In the genomic region with DNA sequence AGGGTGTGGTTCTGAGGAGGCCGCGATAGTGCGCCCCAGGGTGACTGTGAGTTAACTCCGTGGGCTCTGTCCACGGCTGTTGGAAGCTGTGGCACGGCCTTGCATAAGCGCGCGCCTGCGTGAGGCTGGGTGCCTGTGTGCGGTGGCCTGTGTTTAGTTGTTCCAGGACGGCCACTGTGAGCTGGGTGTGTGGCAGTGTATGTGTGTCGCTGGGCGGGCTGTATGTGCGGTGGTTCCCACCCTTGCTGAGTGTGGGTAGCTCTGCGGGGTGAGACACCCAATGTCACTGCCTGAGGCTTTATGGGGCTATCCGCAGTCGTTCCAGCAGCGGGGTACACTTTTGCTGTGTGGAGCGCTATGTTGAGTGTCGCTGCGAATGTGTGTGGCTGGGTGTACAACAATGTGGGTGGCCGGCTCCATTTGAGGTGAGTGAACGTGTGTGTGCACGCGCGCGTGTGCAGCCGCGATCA, we compare ENCODE assay signal across 1 cellular context.
A peak's percentile ranks its signal among the peaks of the same experiment; 100 is the strongest.
TF ChIP-seq lines count a peak whose summit lies in the region.

No MANE protein-coding gene starts in this region.

TF ChIP-seq in K562, 482 proteins besides CTCF, POLR2A, EP300 and RAD21 (continued from another document and continues in another):
- TF ChIP-seq, protein P1, sequence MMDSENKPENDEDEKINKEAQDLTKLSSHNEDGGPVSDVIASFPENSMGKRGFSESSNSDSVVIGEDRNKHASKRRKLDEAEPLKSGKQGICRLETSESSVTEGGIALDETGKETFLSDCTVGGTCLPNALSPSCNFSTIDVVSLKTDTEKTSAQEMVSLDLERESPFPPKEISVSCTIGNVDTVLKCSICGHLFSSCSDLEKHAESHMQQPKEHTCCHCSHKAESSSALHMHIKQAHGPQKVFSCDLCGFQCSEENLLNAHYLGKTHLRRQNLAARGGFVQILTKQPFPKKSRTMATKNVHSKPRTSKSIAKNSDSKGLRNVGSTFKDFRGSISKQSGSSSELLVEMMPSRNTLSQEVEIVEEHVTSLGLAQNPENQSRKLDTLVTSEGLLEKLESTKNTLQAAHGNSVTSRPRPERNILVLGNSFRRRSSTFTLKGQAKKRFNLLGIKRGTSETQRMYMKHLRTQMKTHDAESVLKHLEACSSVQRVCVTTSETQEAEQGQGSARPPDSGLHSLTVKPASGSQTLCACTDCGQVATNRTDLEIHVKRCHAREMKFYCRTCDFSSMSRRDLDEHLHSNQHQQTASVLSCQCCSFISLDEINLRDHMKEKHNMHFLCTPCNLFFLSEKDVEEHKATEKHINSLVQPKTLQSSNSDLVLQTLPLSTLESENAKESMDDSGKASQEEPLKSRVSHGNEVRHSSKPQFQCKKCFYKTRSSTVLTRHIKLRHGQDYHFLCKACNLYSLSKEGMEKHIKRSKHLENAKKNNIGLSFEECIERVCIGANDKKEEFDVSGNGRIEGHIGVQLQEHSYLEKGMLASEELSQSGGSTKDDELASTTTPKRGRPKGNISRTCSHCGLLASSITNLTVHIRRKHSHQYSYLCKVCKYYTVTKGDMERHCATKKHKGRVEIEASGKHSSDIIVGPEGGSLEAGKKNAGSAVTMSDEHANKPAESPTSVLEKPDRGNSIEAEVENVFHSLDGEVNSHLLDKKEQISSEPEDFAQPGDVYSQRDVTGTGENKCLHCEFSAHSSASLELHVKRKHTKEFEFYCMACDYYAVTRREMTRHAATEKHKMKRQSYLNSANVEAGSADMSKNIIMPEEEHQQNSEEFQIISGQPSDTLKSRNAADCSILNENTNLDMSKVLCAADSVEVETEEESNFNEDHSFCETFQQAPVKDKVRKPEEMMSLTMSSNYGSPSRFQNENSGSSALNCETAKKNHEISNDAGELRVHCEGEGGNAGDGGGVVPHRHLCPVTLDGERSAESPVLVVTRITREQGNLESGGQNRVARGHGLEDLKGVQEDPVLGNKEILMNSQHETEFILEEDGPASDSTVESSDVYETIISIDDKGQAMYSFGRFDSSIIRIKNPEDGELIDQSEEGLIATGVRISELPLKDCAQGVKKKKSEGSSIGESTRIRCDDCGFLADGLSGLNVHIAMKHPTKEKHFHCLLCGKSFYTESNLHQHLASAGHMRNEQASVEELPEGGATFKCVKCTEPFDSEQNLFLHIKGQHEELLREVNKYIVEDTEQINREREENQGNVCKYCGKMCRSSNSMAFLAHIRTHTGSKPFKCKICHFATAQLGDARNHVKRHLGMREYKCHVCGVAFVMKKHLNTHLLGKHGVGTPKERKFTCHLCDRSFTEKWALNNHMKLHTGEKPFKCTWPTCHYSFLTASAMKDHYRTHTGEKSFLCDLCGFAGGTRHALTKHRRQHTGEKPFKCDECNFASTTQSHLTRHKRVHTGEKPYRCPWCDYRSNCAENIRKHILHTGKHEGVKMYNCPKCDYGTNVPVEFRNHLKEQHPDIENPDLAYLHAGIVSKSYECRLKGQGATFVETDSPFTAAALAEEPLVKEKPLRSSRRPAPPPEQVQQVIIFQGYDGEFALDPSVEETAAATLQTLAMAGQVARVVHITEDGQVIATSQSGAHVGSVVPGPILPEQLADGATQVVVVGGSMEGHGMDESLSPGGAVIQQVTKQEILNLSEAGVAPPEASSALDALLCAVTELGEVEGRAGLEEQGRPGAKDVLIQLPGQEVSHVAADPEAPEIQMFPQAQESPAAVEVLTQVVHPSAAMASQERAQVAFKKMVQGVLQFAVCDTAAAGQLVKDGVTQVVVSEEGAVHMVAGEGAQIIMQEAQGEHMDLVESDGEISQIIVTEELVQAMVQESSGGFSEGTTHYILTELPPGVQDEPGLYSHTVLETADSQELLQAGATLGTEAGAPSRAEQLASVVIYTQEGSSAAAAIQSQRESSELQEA (IDR thresholded peaks at IDR 0.05; ENCODE audit: low read depth) = no peak
- TF ChIP-seq COPS2 (conservative IDR thresholded peaks at IDR 0.05) (no peak), ZBTB7A (IDR thresholded peaks at IDR 0.05; ENCODE audit: borderline replicate concordance, control insufficient read depth, low read depth, low read length) (no peak), MAZ (CRISPR knock-in tag; conservative IDR thresholded peaks at IDR 0.05 in 1 of 2, IDR thresholded peaks at IDR 0.05 in 1 of 2) (no peak), RBM17 (IDR thresholded peaks at IDR 0.05; ENCODE audit: borderline replicate concordance, low read depth, low read length) (no peak), SMARCC2 (IDR thresholded peaks at IDR 0.05; ENCODE audit: low read depth) (no peak), ZNF253 (CRISPR knock-in tag; conservative IDR thresholded peaks at IDR 0.05) (no peak), ADNP (tag; IDR thresholded peaks at IDR 0.05) (no peak), ZNF347 (CRISPR knock-in tag; IDR thresholded peaks at IDR 0.05; ENCODE audit: low read depth) (no peak), PURB (CRISPR knock-in tag; IDR thresholded peaks at IDR 0.05; ENCODE audit: low read depth) (no peak), KLF16 (IDR thresholded peaks at IDR 0.05) (no peak), MEIS2 (IDR thresholded peaks at IDR 0.05; ENCODE audit: partially characterized antibody) (no peak), MCM7 (IDR thresholded peaks at IDR 0.05) (no peak), ETS2 (tag; IDR thresholded peaks at IDR 0.05; ENCODE audit: borderline replicate concordance, poor library complexity, severe bottlenecking) (no peak), XRCC5 (IDR thresholded peaks at IDR 0.05; ENCODE audit: low read depth, low read length) (no peak), E2F3 (CRISPR knock-in tag; IDR thresholded peaks at IDR 0.05) (no peak), MYBL2 (IDR thresholded peaks at IDR 0.05; ENCODE audit: low read depth) (no peak), MYBL2 (CRISPR knock-in tag; IDR thresholded peaks at IDR 0.05; ENCODE audit: borderline replicate concordance) (no peak), USF1 (CRISPR knock-in tag; IDR thresholded peaks at IDR 0.05) (no peak), FOXM1 (IDR thresholded peaks at IDR 0.05; ENCODE audit: low read depth) (0 out of 2 replicates have a peak, but pooled peaks have one; percentile 7), FOXM1 (CRISPR knock-in tag; IDR thresholded peaks at IDR 0.05; ENCODE audit: low read depth) (no peak), ZNF143 (CRISPR knock-in tag; IDR thresholded peaks at IDR 0.05) (no peak), TBP (optimal IDR thresholded peaks at IDR 0.05; ENCODE audit: low read depth, low read length) (no peak), BRCA1 (IDR thresholded peaks at IDR 0.05) (no peak), BRCA1 (CRISPR knock-in tag; IDR thresholded peaks at IDR 0.05) (no peak), ZFX (CRISPR knock-in tag; IDR thresholded peaks at IDR 0.05) (peak; percentile 78), SAFB2 (IDR thresholded peaks at IDR 0.05; ENCODE audit: borderline replicate concordance, low read depth, low read length, severe bottlenecking) (no peak), EZH2 (IDR thresholded peaks at IDR 0.05; ENCODE audit: borderline replicate concordance, low read depth, low read length) (no peak), XRCC4 (IDR thresholded peaks at IDR 0.05; ENCODE audit: extremely low read depth, insufficient read depth, insufficient read length) (no peak), SAFB (IDR thresholded peaks at IDR 0.05; ENCODE audit: borderline replicate concordance, low read depth, low read length) (peak; percentile 87; the same call in 1 of the 2 replicates), PML (IDR thresholded peaks at IDR 0.05; ENCODE audit: low read length) (no peak), NR2C2 (CRISPR knock-in tag; IDR thresholded peaks at IDR 0.05) (no peak; the same call in none of the 2 replicates), NR2C2 (tag; IDR thresholded peaks at IDR 0.05) (no peak; the same call in 1 of the 2 replicates), PHF8 (IDR thresholded peaks at IDR 0.05; ENCODE audit: borderline replicate concordance, low read length) (peak; percentile 41; the same call in 1 of the 2 replicates), SRF (CRISPR knock-in tag; IDR thresholded peaks at IDR 0.05) (no peak), CTBP1 (IDR thresholded peaks at IDR 0.05; ENCODE audit: borderline replicate concordance) (no peak), DACH1 (IDR thresholded peaks at IDR 0.05; ENCODE audit: partially characterized antibody) (peak; percentile 79), POLR3A (IDR thresholded peaks at IDR 0.05; ENCODE audit: borderline replicate concordance, extremely low read depth, insufficient read depth, insufficient read length) (no peak), CHD4 (IDR thresholded peaks at IDR 0.05; ENCODE audit: insufficient read depth, insufficient replicate concordance, low read depth, low read length, poor library complexity, severe bottlenecking) (peak; percentile 63), STAT5A (IDR thresholded peaks at IDR 0.05; ENCODE audit: borderline replicate concordance, low read length) (no peak), DEAF1 (CRISPR knock-in tag; IDR thresholded peaks at IDR 0.05) (no peak), ZNF165 (CRISPR knock-in tag; IDR thresholded peaks at IDR 0.05; ENCODE audit: borderline replicate concordance) (no peak), PHB (CRISPR knock-in tag; IDR thresholded peaks at IDR 0.05) (no peak), JUND (IDR thresholded peaks at IDR 0.05; ENCODE audit: borderline replicate concordance, low read depth, low read length) (no peak), JUND (tag; IDR thresholded peaks at IDR 0.05; ENCODE audit: borderline replicate concordance, low read depth, low read length) (no peak), MTA1 (IDR thresholded peaks at IDR 0.05; ENCODE audit: borderline replicate concordance) (no peak; the same call in none of the 2 replicates), ZNF134 (CRISPR knock-in tag; conservative IDR thresholded peaks at IDR 0.05) (no peak), ZNF224 (CRISPR knock-in tag; IDR thresholded peaks at IDR 0.05) (no peak), ZKSCAN1 (IDR thresholded peaks at IDR 0.05; ENCODE audit: low read depth, low read length) (no peak), PCBP1 (IDR thresholded peaks at IDR 0.05; ENCODE audit: low read depth, low read length, poor library complexity, severe bottlenecking) (no peak)
- TF ChIP-seq, protein P2, sequence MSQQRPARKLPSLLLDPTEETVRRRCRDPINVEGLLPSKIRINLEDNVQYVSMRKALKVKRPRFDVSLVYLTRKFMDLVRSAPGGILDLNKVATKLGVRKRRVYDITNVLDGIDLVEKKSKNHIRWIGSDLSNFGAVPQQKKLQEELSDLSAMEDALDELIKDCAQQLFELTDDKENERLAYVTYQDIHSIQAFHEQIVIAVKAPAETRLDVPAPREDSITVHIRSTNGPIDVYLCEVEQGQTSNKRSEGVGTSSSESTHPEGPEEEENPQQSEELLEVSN (IDR thresholded peaks at IDR 0.05; ENCODE audit: borderline replicate concordance in 1 of 2, extremely low read depth in 1 of 2, insufficient read depth in 1 of 2, insufficient read length in 1 of 2, low read depth in 1 of 2, low read length in 1 of 2, poor library complexity in 1 of 2, severe bottlenecking in 1 of 2) = no peak
- TF ChIP-seq, protein P3, sequence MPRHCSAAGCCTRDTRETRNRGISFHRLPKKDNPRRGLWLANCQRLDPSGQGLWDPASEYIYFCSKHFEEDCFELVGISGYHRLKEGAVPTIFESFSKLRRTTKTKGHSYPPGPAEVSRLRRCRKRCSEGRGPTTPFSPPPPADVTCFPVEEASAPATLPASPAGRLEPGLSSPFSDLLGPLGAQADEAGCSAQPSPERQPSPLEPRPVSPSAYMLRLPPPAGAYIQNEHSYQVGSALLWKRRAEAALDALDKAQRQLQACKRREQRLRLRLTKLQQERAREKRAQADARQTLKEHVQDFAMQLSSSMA (CRISPR knock-in tag; IDR thresholded peaks at IDR 0.05) = 0 out of 2 replicates have a peak, but pooled peaks have one; percentile 68
- TF ChIP-seq, protein P4, sequence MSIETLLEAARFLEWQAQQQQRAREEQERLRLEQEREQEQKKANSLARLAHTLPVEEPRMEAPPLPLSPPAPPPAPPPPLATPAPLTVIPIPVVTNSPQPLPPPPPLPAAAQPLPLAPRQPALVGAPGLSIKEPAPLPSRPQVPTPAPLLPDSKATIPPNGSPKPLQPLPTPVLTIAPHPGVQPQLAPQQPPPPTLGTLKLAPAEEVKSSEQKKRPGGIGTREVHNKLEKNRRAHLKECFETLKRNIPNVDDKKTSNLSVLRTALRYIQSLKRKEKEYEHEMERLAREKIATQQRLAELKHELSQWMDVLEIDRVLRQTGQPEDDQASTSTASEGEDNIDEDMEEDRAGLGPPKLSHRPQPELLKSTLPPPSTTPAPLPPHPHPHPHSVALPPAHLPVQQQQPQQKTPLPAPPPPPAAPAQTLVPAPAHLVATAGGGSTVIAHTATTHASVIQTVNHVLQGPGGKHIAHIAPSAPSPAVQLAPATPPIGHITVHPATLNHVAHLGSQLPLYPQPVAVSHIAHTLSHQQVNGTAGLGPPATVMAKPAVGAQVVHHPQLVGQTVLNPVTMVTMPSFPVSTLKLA (conservative IDR thresholded peaks at IDR 0.05) = peak in 1 of 2 experiments; percentile 47; a peak in 1 of 4 replicates
- TF ChIP-seq, protein P5, sequence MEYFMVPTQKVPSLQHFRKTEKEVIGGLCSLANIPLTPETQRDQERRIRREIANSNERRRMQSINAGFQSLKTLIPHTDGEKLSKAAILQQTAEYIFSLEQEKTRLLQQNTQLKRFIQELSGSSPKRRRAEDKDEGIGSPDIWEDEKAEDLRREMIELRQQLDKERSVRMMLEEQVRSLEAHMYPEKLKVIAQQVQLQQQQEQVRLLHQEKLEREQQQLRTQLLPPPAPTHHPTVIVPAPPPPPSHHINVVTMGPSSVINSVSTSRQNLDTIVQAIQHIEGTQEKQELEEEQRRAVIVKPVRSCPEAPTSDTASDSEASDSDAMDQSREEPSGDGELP (CRISPR knock-in tag; IDR thresholded peaks at IDR 0.05; ENCODE audit: borderline replicate concordance) = peak; percentile 94
